ENCODE assay signal across 10 cellular contexts in genomic region chr20:4951299-4951698, GRCh38. TPM values are rescaled to one million over a fixed set of nuclear protein-coding genes. Genes with fewer than 3 reads are reported as not detected.
DNase-seq lines count a peak whose midpoint lies in the region; ATAC-seq and TF ChIP-seq lines count a peak whose summit lies in the region.
"Had no signal": no experiment of that assay in that cellular context is flagged by ENCODE, and none has a peak within 500 bp of the region (broad histone marks: within the 10 kb centered on the region; RNA-seq: fewer than 3 reads in every experiment).

No MANE protein-coding gene starts in this region.

- POLR2A ChIA-PET in A673 (lab: Charles Lee; ENCODE audit: low non-redundant PET) (interaction anchor here (0.7 kb wide), 1 partner anchor 246 kb away, joined by 14 read pairs; no protein-coding TSS in a partner anchor), PC-9 (lab: Charles Lee; ENCODE audit: unreplicated experiment) (interaction anchor here (0.5 to 0.8 kb wide), 5 partner anchors 14 to 314 kb away, joined by 3 to 13 read pairs (median 4); no protein-coding TSS in a partner anchor)

- H3K4me2 ChIP-seq in PC-9 = peak overlapping the region; percentile 29; the same call in 1 of the 2 replicates

- no peak overlapping the region for H3K4me3 ChIP-seq in A673 (ENCODE audit: low read depth, low read length, poor library complexity, severe bottlenecking)
- H3K4me3 ChIP-seq in PC-9 = no peak overlapping the region

- H3K9me2 ChIP-seq in PC-9 (ENCODE audit: insufficient read depth) = no peaks in the 10 kb centered on the region

- H3K27ac ChIP-seq in A673 (ENCODE audit: low read depth, low read length, poor library complexity, severe bottlenecking) (peak overlapping the region; percentile 42), PC-9 (peak overlapping the region; percentile 55)
- H3K27ac ChIP-seq: C4-2B had no signal

- peak; percentile 33 for DNase-seq in A673 (ENCODE audit: low spot score)
- DNase-seq in PC-9 = peak; percentile 59 to 70
- DNase-seq in fibroblast of gingiva (ENCODE audit: low read depth) = peak; percentile 71
- peak; percentile 66 for DNase-seq in myocyte (ENCODE audit: low read depth)
- no peak for DNase-seq in NCI-H1417 treated with DMSO at 0.1 percent for 48 hours (lab: John Stamatoyannopoulos, UW)
- no peak for DNase-seq in stimulated activated CD4-positive, alpha-beta T cell treated with anti-CD3 and anti-CD28 coated beads, Interleukin-2, amount 100 ng/mL, for 48 hours
- DNase-seq: NCI-H1694 had no signal

- H2AFZ ChIP-seq in PC-9 = no peak overlapping the region

- TF ChIP-seq CTCF in A673 (conservative IDR thresholded peaks at IDR 0.05; ENCODE audit: low read depth, low read length) (no peak), PC-9 (conservative IDR thresholded peaks at IDR 0.05) (no peak)

- H3K9me3 ChIP-seq in A673 (ENCODE audit: low read depth, low read length, poor library complexity, severe bottlenecking) (peaks cover 4% of the 10 kb centered on the region), PC-9 (ENCODE audit: insufficient read depth, low read depth) (no peaks in the 10 kb centered on the region)

- H3F3A ChIP-seq in PC-9 (ENCODE audit: insufficient read depth, low read depth) = peaks cover 20% of the 10 kb centered on the region; the same call in 1 of the 2 replicates

- BruUV-seq in A673 (replicated peaks; lab: Mats Ljungman, UMichigan) (no TSS peak), PC-9 (replicated peaks; lab: Mats Ljungman, UMichigan) (no TSS peak)

- CTCF ChIA-PET in A673 (lab: Charles Lee) = no interaction called here
- CTCF ChIA-PET in PC-9 (lab: Charles Lee) = interaction anchor here (1.0 kb wide), 2 partner anchors 149 to 241 kb away, joined by 3 read pairs; no protein-coding TSS in a partner anchor

- H3K36me3 ChIP-seq in A673 (ENCODE audit: insufficient read depth, low read length, poor library complexity, severe bottlenecking) (peaks cover 5% of the 10 kb centered on the region), PC-9 (ENCODE audit: low read depth) (0 out of 2 replicates have a peak, but pooled peaks cover 6% of the 10 kb centered on the region)

- intact Hi-C loops in A673 (cut with micrococcal nuclease; ENCODE audit: unreplicated experiment) = no loop called here
- intact Hi-C loops in PC-9 (cut with micrococcal nuclease; ENCODE audit: unreplicated experiment) = loop anchor here (2.0 kb wide), 2 partner anchors 52 to 82 kb away; no protein-coding TSS in a partner anchor

- ATAC-seq in HG02885 (IDR thresholded peaks at IDR 0.05; ENCODE audit: poor library complexity, unreplicated experiment) (no peak), HG03196 (IDR thresholded peaks at IDR 0.05; ENCODE audit: unreplicated experiment) (no peak)

- peaks cover 4% of the 10 kb centered on the region for H3K4me1 ChIP-seq in A673 (ENCODE audit: insufficient read depth, low read length, poor library complexity, severe bottlenecking)
- peaks cover 16% of the 10 kb centered on the region for H3K4me1 ChIP-seq in PC-9 (replicated peaks; ENCODE audit: insufficient read depth)

- H4K20me1 ChIP-seq in PC-9 (ENCODE audit: insufficient read depth) = no peaks in the 10 kb centered on the region

- H3K27me3 ChIP-seq in A673 (replicated peaks; ENCODE audit: insufficient read depth, low read depth, low read length, poor library complexity) (no peaks in the 10 kb centered on the region), PC-9 (ENCODE audit: insufficient read depth, low read depth) (no peaks in the 10 kb centered on the region)

- peaks cover 9% of the 10 kb centered on the region for H3K79me2 ChIP-seq in PC-9 (ENCODE audit: low read depth)

RNA-seq across cellular contexts. Expression of gene SLC23A2, which starts 50.0 kb away (rescaled TPM):
- total RNA-seq in A673 (2021) (29.4 and 31.5 TPM in 2 replicates), PC-9 (2021) (20.4 and 22.3 TPM in 2 replicates), myocyte (10.1 and 11.4 TPM in 2 replicates)
- polyA plus RNA-seq in myocyte (2012) = 14.4 TPM

Comparison
In these comparisons a context has a peak if more than half of its experiments do, and no peak if none do; other contexts are left out.
1. DNase-seq: peak in A673 (single experiment), PC-9 (2 of 2), fibroblast of gingiva (single experiment) and myocyte (single experiment); none in NCI-H1417 treated with DMSO at 0.1 percent for 48 hours (single experiment) and stimulated activated CD4-positive, alpha-beta T cell treated with anti-CD3 and anti-CD28 coated beads, Interleukin-2, amount 100 ng/mL, for 48 hours (0 of 2).